In the genomic region with DNA sequence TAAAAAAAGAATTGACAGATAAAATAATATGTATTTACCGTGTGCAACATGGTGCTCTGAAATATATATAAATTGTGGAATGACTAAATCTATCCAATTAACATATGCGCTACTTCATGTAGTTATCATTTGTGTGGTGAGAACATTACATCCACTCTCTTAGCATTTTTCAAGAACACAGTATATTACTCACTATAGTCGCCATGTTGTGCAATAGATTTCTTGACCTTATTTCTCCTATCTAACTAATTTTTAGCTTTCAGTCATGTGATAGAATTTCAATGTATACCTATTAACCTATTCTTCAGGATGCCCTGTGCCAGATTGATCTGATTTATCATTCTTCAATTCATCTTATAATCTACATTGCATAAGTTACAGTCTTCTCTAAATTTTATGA, we compare ENCODE assay signal across 19 cellular contexts.
"Had no signal": no experiment of that assay in that cellular context is flagged by ENCODE, and none has a peak within 500 bp of the region (broad histone marks: within the 10 kb centered on the region; RNA-seq: fewer than 3 reads in every experiment).

No MANE protein-coding gene starts in this region.

- H3K4me3 Mint-ChIP-seq: naive B cell, nephron progenitor cell, type B pancreatic cell had no signal

- ATAC-seq: foreskin keratinocyte, left colon, left ventricle myocardium superior had no signal

- H3K36me3 Mint-ChIP-seq: naive B cell had no signal

- H3K4me3 ChIP-seq: colonic mucosa, hepatocyte, lung, sigmoid colon, skin epidermis, suprapubic skin, thyroid gland had no signal

- H3K9me3 Mint-ChIP-seq: type B pancreatic cell had no signal

- H3K27me3 Mint-ChIP-seq: naive B cell had no signal

- DNase-seq: cerebellar nuclear complex; colonic mucosa; dermis blood vessel endothelial cell; foreskin keratinocyte; head of caudate nucleus; left colon; left ventricle myocardium superior; mesendoderm; naive B cell; nephron progenitor cell; sigmoid colon; stimulated activated CD4-positive, alpha-beta T cell treated with anti-CD3 and anti-CD28 coated beads, Interleukin-2, amount 100 ng/mL, for 48 hours; stimulated activated naive CD4-positive, alpha-beta T cell treated with Interleukin-2 at 50 U/mL for 16 hours; thyroid gland had no signal

- H3K4me1 Mint-ChIP-seq: naive B cell, nephron progenitor cell had no signal

- H3K27ac Mint-ChIP-seq: naive B cell, nephron progenitor cell, type B pancreatic cell had no signal
